ENCODE assay signal across 29 cellular contexts in genomic region chr15:66224946-66225345, GRCh38. TPM values are rescaled to one million over a fixed set of nuclear protein-coding genes. Genes with fewer than 3 reads are reported as not detected.
DNase-seq lines count a peak whose midpoint lies in the region; ATAC-seq, FAIRE-seq and TF ChIP-seq lines count a peak whose summit lies in the region.
"Had no signal": no experiment of that assay in that cellular context is flagged by ENCODE, and none has a peak within 500 bp of the region (broad histone marks: within the 10 kb centered on the region; RNA-seq: fewer than 3 reads in every experiment).

No MANE protein-coding gene starts in this region.

- H3K4me3 Mint-ChIP-seq in chondrocyte (ENCODE audit: unreplicated experiment) = no peak overlapping the region
- H3K4me3 Mint-ChIP-seq: activated CD8-positive, alpha-beta T cell treated with anti-CD3 and anti-CD28 coated beads, Interleukin-2, amount 10 ng/mL, durations not matched to agents 7 days and 5 days; activated naive CD4-positive, alpha-beta T cell treated with anti-CD3 and anti-CD28 coated beads for 36 hours; activated T-cell treated with anti-CD3 and anti-CD28 coated beads, Interleukin-2, amount 50 U/mL, for 24 hours; stimulated activated effector memory CD8-positive, alpha-beta T cell treated with anti-CD3 and anti-CD28 coated beads, Interleukin-12 subunit alpha, Interleukin-12 subunit beta, amount 100 ng/mL, for 72 hours; T-cell had no signal

- no peaks in the 10 kb centered on the region for H3K4me1 ChIP-seq in HepG2 (ENCODE audit: insufficient read depth, low read length)
- H3K4me1 ChIP-seq: suprapubic skin, vagina had no signal

- no peak overlapping the region for H3K4me2 ChIP-seq in HepG2 (ENCODE audit: low read depth, low read length)

- H3K4me1 Mint-ChIP-seq in chondrocyte (ENCODE audit: low read depth) = peaks cover 5% of the 10 kb centered on the region
- H3K4me1 Mint-ChIP-seq: stimulated activated effector memory CD8-positive, alpha-beta T cell treated with anti-CD3 and anti-CD28 coated beads, Interleukin-12 subunit alpha, Interleukin-12 subunit beta, amount 100 ng/mL, for 72 hours; T-cell had no signal

- POLR2A ChIA-PET in HepG2 (lab: Yijun Ruan, JAX) = no interaction called here

- FAIRE-seq in HepG2 (lab: Jason Lieb, UNC) = no peak
- FAIRE-seq: endothelial cell of umbilical vein, K562 had no signal

- peaks cover 3% of the 10 kb centered on the region for H3K9me3 Mint-ChIP-seq in chondrocyte (ENCODE audit: low read depth)
- H3K9me3 Mint-ChIP-seq: activated naive CD4-positive, alpha-beta T cell treated with anti-CD3 and anti-CD28 coated beads for 36 hours; activated T-cell treated with anti-CD3 and anti-CD28 coated beads, Interleukin-2, amount 50 U/mL, for 24 hours; stimulated activated effector memory CD8-positive, alpha-beta T cell treated with anti-CD3 and anti-CD28 coated beads, Interleukin-12 subunit alpha, Interleukin-12 subunit beta, amount 100 ng/mL, for 72 hours; T-cell had no signal

- H3K4me3 ChIP-seq in HepG2 (replicated peaks in 1 of 3; ENCODE audit: insufficient read depth in 1 of 3, low read depth in 2 of 3, low read length in 3 of 3) = no peak overlapping the region
- H3K4me3 ChIP-seq: K562, skin epidermis, suprapubic skin, vagina had no signal

- no peak overlapping the region for H3K9ac ChIP-seq in HepG2 (ENCODE audit: insufficient read depth, low read depth, low read length)

- peak; percentile 7 for DNase-seq in DMS 273 treated with DMSO at 0.1 percent for 48 hours (lab: John Stamatoyannopoulos, UW)
- peak; percentile 87 for DNase-seq in NCI-H1092 (lab: John Stamatoyannopoulos, UW)
- DNase-seq in NCI-H446 treated with DMSO at 0.1 percent for 48 hours (lab: John Stamatoyannopoulos, UW) = peak; percentile 57
- peak; percentile 29 for DNase-seq in chondrocyte (ENCODE audit: low spot score)
- DNase-seq in NCI-H1436 (lab: John Stamatoyannopoulos, UW) = no peak
- DNase-seq in HepG2 (ENCODE audit: low spot score) = no peak
- no peak for DNase-seq in medulla oblongata (ENCODE audit: extremely low spot score)
- DNase-seq: activated CD4-positive, CD25-positive, alpha-beta regulatory T cell treated with anti-CD3 and anti-CD28 coated beads, Interleukin-2, amount 50 U/mL, for 72 hours; activated CD8-positive, alpha-beta T cell treated with anti-CD3 and anti-CD28 coated beads, Interleukin-2, amount 10 ng/mL, durations not matched to agents 7 days and 5 days; activated naive CD4-positive, alpha-beta T cell treated with anti-CD3 and anti-CD28 coated beads for 36 hours; activated T-cell treated with anti-CD3 and anti-CD28 coated beads, Interleukin-2, amount 50 U/mL, for 24 hours; amniotic stem cell; Calu3; HCEC 1CT; head of caudate nucleus; left colon; MM.1S; stimulated activated CD4-positive, alpha-beta T cell treated with anti-CD3 and anti-CD28 coated beads, Interleukin-2, amount 100 ng/mL, for 24 hours; T-cell had no signal

- H3K36me3 Mint-ChIP-seq in chondrocyte (ENCODE audit: low read depth) = no peaks in the 10 kb centered on the region
- H3K36me3 Mint-ChIP-seq: stimulated activated effector memory CD8-positive, alpha-beta T cell treated with anti-CD3 and anti-CD28 coated beads, Interleukin-12 subunit alpha, Interleukin-12 subunit beta, amount 100 ng/mL, for 72 hours; T-cell had no signal

- H3K27me3 ChIP-seq in HepG2 (ENCODE audit: control insufficient read depth in 1 of 2, insufficient read depth in 2 of 2, low read length in 2 of 2) = peaks cover 4 to 32% of the 10 kb centered on the region in 2 experiments; a peak in 4 of 5 replicates
- H3K27me3 ChIP-seq: vagina had no signal

- TF ChIP-seq CTCF in chondrocyte (IDR thresholded peaks at IDR 0.05) (no peak), HepG2 (CRISPR knock-in tag; IDR thresholded peaks at IDR 0.05) (no peak)

- H3K9me3 ChIP-seq in HepG2 (ENCODE audit: low read length) = no peaks in the 10 kb centered on the region
- H3K9me3 ChIP-seq: suprapubic skin, vagina had no signal

- intact Hi-C loops in HepG2 (cut with micrococcal nuclease; ENCODE audit: unreplicated experiment) = no loop called here

- no TSS peak for BruUV-seq in HepG2 (replicated peaks; lab: Mats Ljungman, UMichigan)

- H3K27ac Mint-ChIP-seq in chondrocyte (ENCODE audit: unreplicated experiment) = no peak overlapping the region
- H3K27ac Mint-ChIP-seq: activated CD8-positive, alpha-beta T cell treated with anti-CD3 and anti-CD28 coated beads, Interleukin-2, amount 10 ng/mL, durations not matched to agents 7 days and 5 days; activated naive CD4-positive, alpha-beta T cell treated with anti-CD3 and anti-CD28 coated beads for 36 hours; activated T-cell treated with anti-CD3 and anti-CD28 coated beads, Interleukin-2, amount 50 U/mL, for 24 hours; stimulated activated effector memory CD8-positive, alpha-beta T cell treated with anti-CD3 and anti-CD28 coated beads, Interleukin-12 subunit alpha, Interleukin-12 subunit beta, amount 100 ng/mL, for 72 hours; T-cell had no signal

- no peak for TF ChIP-seq RAD21 in HepG2 (CRISPR knock-in tag; IDR thresholded peaks at IDR 0.05)

- 22% methylated on average over 6 of the region's 6 CpGs for WGBS in HepG2 (ENCODE audit: low lambda C conversion rate)

- H2AFZ ChIP-seq in HepG2 (ENCODE audit: low read length) = no peak overlapping the region

- no peaks in the 10 kb centered on the region for H3K36me3 ChIP-seq in HepG2 (replicated peaks in 1 of 2; ENCODE audit: control insufficient read depth in 1 of 2, insufficient read depth in 2 of 2, low read length in 2 of 2)
- H3K36me3 ChIP-seq: suprapubic skin, vagina had no signal

- H3K79me2 ChIP-seq in HepG2 (ENCODE audit: insufficient read depth, low read length) = no peaks in the 10 kb centered on the region

- no peak overlapping the region for H3K27ac ChIP-seq in HepG2 (ENCODE audit: extremely low read length, insufficient read depth, low read length)
- H3K27ac ChIP-seq: skin epidermis, suprapubic skin, vagina had no signal

- TF ChIP-seq EP300 in HepG2 (IDR thresholded peaks at IDR 0.05; ENCODE audit: low read depth in 2 of 2, low read length in 2 of 2) (no peak), HepG2 (CRISPR knock-in tag; IDR thresholded peaks at IDR 0.05; ENCODE audit: borderline replicate concordance) (no peak)

- in situ Hi-C loops in HepG2 (cut with HindIII; ENCODE audit: extremely low pct_ligation_motif_present, low pct_unique_long_range_greater_than_20kb) = no loop called here

- H3K27me3 Mint-ChIP-seq in chondrocyte (ENCODE audit: low read depth) = peaks cover 31% of the 10 kb centered on the region
- H3K27me3 Mint-ChIP-seq: activated T-cell treated with anti-CD3 and anti-CD28 coated beads, Interleukin-2, amount 50 U/mL, for 24 hours had no signal

- no peak for ATAC-seq in HG03025 (IDR thresholded peaks at IDR 0.05; ENCODE audit: low FRiP score, unreplicated experiment)
- ATAC-seq in HepG2 = no peak
- ATAC-seq: activated CD8-positive, alpha-beta T cell treated with anti-CD3 and anti-CD28 coated beads, Interleukin-2, amount 10 ng/mL, durations not matched to agents 7 days and 5 days; K562; left colon; stimulated activated effector memory CD8-positive, alpha-beta T cell treated with anti-CD3 and anti-CD28 coated beads, Interleukin-12 subunit alpha, Interleukin-12 subunit beta, amount 100 ng/mL, for 72 hours; T-cell had no signal

- CTCF ChIA-PET in HepG2 (lab: Yijun Ruan, JAX; ENCODE audit: low intra/inter-chr PET ratio, low total read pairs) = no interaction called here

- TF ChIP-seq POLR2A in HepG2 (IDR thresholded peaks at IDR 0.05; ENCODE audit: insufficient read depth in 1 of 2, low read depth in 2 of 2, low read length in 2 of 2) = no peak

- no peaks in the 10 kb centered on the region for H4K20me1 ChIP-seq in HepG2 (ENCODE audit: insufficient read depth, low read length)

TF ChIP-seq in HepG2, 621 proteins besides CTCF, POLR2A, EP300 and RAD21 (continues in another document):
- TF ChIP-seq ZNF580 (CRISPR knock-in tag; IDR thresholded peaks at IDR 0.05; ENCODE audit: borderline replicate concordance, low read depth) (no peak), ZBTB7B (CRISPR knock-in tag; IDR thresholded peaks at IDR 0.05) (no peak)

RNA-seq across cellular contexts. Expression of gene MEGF11, which starts 28.6 kb away (rescaled TPM):
- total RNA-seq in chondrocyte (not detected in 3 replicates), HepG2 (2016; rRNA removed; fragmentation: Illumina TruSeq; extraction: Trizol) (not detected in 2 replicates)
- not detected in 2 replicates for total RNA-seq in HepG2 (2016; cell fraction: cytosol; rRNA removed; fragmentation: Illumina TruSeq; extraction: Trizol; ENCODE audit: low read depth)
- not detected in 2 replicates for total RNA-seq in HepG2 (2016; cell fraction: insoluble cytoplasmic fraction; rRNA removed; fragmentation: Illumina TruSeq; extraction: Trizol)
- not detected in 2 replicates for total RNA-seq in HepG2 (2016; cell fraction: membrane; rRNA removed; fragmentation: Illumina TruSeq; extraction: Trizol)
- total RNA-seq in HepG2 (2016; cell fraction: nucleus; rRNA removed; fragmentation: Illumina TruSeq; extraction: Trizol) = not detected in 2 replicates
- not detected in 2 replicates for polyA plus RNA-seq in HepG2 (2011; rRNA removed)
- polyA plus RNA-seq in HepG2 (2011; cell fraction: cytosol; rRNA removed) = not detected in 2 replicates
- polyA plus RNA-seq in HepG2 (2011; cell fraction: nucleus; rRNA removed) = 0.50 TPM in 1 of 2 replicates, not detected in the other
- 0.31 and 0.35 TPM in 2 replicates for polyA plus RNA-seq in HepG2 (2012)
- not detected in 2 replicates for polyA plus RNA-seq in HepG2 (2016; cell fraction: cytosol; fragmentation: Illumina TruSeq; extraction: Trizol; ENCODE audit: low read depth)
- polyA plus RNA-seq in HepG2 (2016; cell fraction: insoluble cytoplasmic fraction; fragmentation: Illumina TruSeq; extraction: Trizol; ENCODE audit: low read depth) = not detected in 2 replicates
- polyA plus RNA-seq in HepG2 (2016; cell fraction: membrane; fragmentation: Illumina TruSeq; extraction: Trizol; ENCODE audit: low read depth) = not detected in 2 replicates
- not detected in 2 replicates for polyA plus RNA-seq in HepG2 (2016; cell fraction: nucleus; fragmentation: Illumina TruSeq; extraction: Trizol; ENCODE audit: insufficient read depth, low read depth)
- polyA minus RNA-seq in HepG2 (2011; rRNA and poly(A)+ RNA removed; ENCODE audit: low replicate concordance) = not detected in 2 replicates
- not detected in 2 replicates for polyA minus RNA-seq in HepG2 (2011; cell fraction: cytosol; rRNA and poly(A)+ RNA removed)
- 0.37 and 1.0 TPM in 2 replicates for polyA minus RNA-seq in HepG2 (2011; cell fraction: nucleus; rRNA and poly(A)+ RNA removed)
- total RNA-seq: activated CD8-positive, alpha-beta T cell treated with anti-CD3 and anti-CD28 coated beads, Interleukin-2, amount 10 ng/mL, durations not matched to agents 7 days and 5 days; dermis microvascular lymphatic vessel endothelial cell; endothelial cell of umbilical vein; K562; left colon; mononuclear cell had no signal
- polyA plus RNA-seq: AG04450, endothelial cell of umbilical vein had no signal

Comparison
In these comparisons a context has a peak if more than half of its experiments do, and no peak if none do; other contexts are left out.
1. DNase-seq: peak in DMS 273 treated with DMSO at 0.1 percent for 48 hours (single experiment), NCI-H1092 (single experiment), NCI-H446 treated with DMSO at 0.1 percent for 48 hours (single experiment) and chondrocyte (single experiment); none in NCI-H1436 (single experiment), HepG2 (single experiment) and medulla oblongata (single experiment).